Comparison of ENCODE assay signal across 1 cellular context in the genomic region with DNA sequence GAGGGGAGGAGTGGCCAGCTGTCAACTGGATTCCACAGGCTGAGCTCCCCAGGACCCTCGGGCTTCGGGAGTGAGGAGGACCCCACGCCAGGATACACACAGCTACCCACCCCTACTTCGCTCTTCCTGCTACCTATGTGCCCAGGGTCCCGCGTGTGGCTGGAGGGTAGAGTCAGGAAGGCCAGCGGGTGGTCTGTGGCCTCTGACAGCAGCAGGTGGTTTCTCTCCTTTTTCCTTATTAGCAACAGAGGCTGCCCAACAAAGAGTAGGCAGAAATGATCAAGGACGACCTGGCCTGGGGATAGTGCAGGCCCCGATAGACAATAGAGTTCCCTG.
TF ChIP-seq lines count a peak whose summit lies in the region.

No MANE protein-coding gene starts in this region.

TF ChIP-seq in WTC11, 78 proteins besides CTCF, POLR2A, EP300 and RAD21 (continued from another document):
- no peak for TF ChIP-seq NFYB (CRISPR knock-in tag; conservative IDR thresholded peaks at IDR 0.05; ENCODE audit: low read depth)
TF ChIP-seq in WTC11: peak in this region for 0.
